In genomic region chr11:79708319-79708928, GRCh38 we compare ENCODE assay signal across 8 cellular contexts.
DNase-seq lines count a peak whose midpoint lies in the region; ATAC-seq and TF ChIP-seq lines count a peak whose summit lies in the region.

No MANE protein-coding gene starts in this region.

- no peak overlapping the region for H3K4me3 Mint-ChIP-seq in natural killer cell

- H3K27ac ChIP-seq in HEK293 (ENCODE audit: extremely low read depth, low read depth, low read length), result no peak overlapping the region
- H3K27ac ChIP-seq in liver (ENCODE audit: low read depth in 1 of 2, low read length in 2 of 2), result no peak overlapping the region

- H3K4me3 ChIP-seq in GM12865 (ENCODE audit: low read depth, low read length) (no peak overlapping the region), HEK293 (ENCODE audit: low read depth, low read length) (no peak overlapping the region), liver (ENCODE audit: low read depth in 1 of 3, low read length in 3 of 3) (no peak overlapping the region)

- H3K9me3 ChIP-seq in HEK293 (ENCODE audit: control insufficient read depth, insufficient read depth, low read depth, low read length) (no peaks in the 10 kb centered on the region), liver (ENCODE audit: control insufficient read depth in 4 of 4, low read length in 3 of 4) (peaks cover 0 to 2% (median 0%) of the 10 kb centered on the region in 4 donors)

- H3K36me3 ChIP-seq in HEK293 (ENCODE audit: control insufficient read depth in 2 of 2, insufficient read depth in 1 of 2, low read length in 2 of 2), result no peaks in the 10 kb centered on the region
- H3K36me3 ChIP-seq in liver (ENCODE audit: control insufficient read depth in 4 of 4, insufficient read depth in 3 of 4, low read depth in 1 of 4, low read length in 3 of 4), result no peaks in the 10 kb centered on the region

- 46% methylated on average over 10 of the region's 10 CpGs for WGBS in liver

- no peaks in the 10 kb centered on the region for H3K4me1 ChIP-seq in HEK293 (ENCODE audit: control insufficient read depth, insufficient read depth, low read length)
- no peaks in the 10 kb centered on the region for H3K4me1 ChIP-seq in liver (ENCODE audit: control insufficient read depth in 4 of 4, insufficient read depth in 4 of 4, low read length in 3 of 4)

- TF ChIP-seq RAD21 in liver (IDR thresholded peaks at IDR 0.05), result peak; percentile 82 to 86

- TF ChIP-seq CTCF in GM12865 (IDR thresholded peaks at IDR 0.05; ENCODE audit: insufficient read depth, low read depth, low read length, missing control alignments) (peak; percentile 60), HEK293 (tag by site-specific recombination; IDR thresholded peaks at IDR 0.05) (peak; percentile 10; the same call in 1 of the 2 replicates), liver (IDR thresholded peaks at IDR 0.05; ENCODE audit: low read depth, low read length, missing input control) (peak; percentile 36), natural killer cell (IDR thresholded peaks at IDR 0.05) (no peak)

- H3K4me1 Mint-ChIP-seq in natural killer cell, result no peaks in the 10 kb centered on the region

- H3K27ac Mint-ChIP-seq in natural killer cell, result no peak overlapping the region

- H3K27me3 Mint-ChIP-seq in natural killer cell (ENCODE audit: low read depth in 2 of 2), result no peaks in the 10 kb centered on the region

- H3K9ac ChIP-seq in liver (ENCODE audit: low read depth in 1 of 2, low read length in 2 of 2), result no peak overlapping the region

- peaks cover under 1% of the 10 kb centered on the region for H3K36me3 Mint-ChIP-seq in natural killer cell

- POLR2A ChIA-PET in HEK293 (lab: Yijun Ruan, JAX), result no interaction called here

- peaks cover 0 to 2% (median 0%) of the 10 kb centered on the region in 4 donors for H3K27me3 ChIP-seq in liver (ENCODE audit: control insufficient read depth in 4 of 4, insufficient read depth in 4 of 4, low read length in 3 of 4)

- ATAC-seq in natural killer cell, result no peak

- CTCF ChIA-PET in HEK293 (lab: Yijun Ruan, JAX), result interaction anchor here (0.5 to 1.8 kb wide), 11 partner anchors 10 to 1795 kb away, joined by 3 to 7 read pairs (median 4); no protein-coding TSS in a partner anchor

- peak; percentile 43 for DNase-seq in GM12865 (ENCODE audit: low read depth)
- DNase-seq in NCI-H1105 (lab: John Stamatoyannopoulos, UW), result peak; percentile 56
- DNase-seq in UCSD-AML1 (lab: John Stamatoyannopoulos, UW; ENCODE audit: unreplicated experiment), result peak; percentile 18
- no peak for DNase-seq in activated T-cell treated with anti-CD3 and anti-CD28 coated beads, Interleukin-2, amount 50 U/mL, for 48 hours
- DNase-seq in NCI-H1436 treated with DMSO at 0.1 percent for 48 hours (lab: John Stamatoyannopoulos, UW), result no peak
- no peak for DNase-seq in natural killer cell

- intact Hi-C loops in natural killer cell (cut with micrococcal nuclease), result no loop called here

- peaks cover 13 to 19% of the 10 kb centered on the region in 2 donors for H3K9me3 Mint-ChIP-seq in natural killer cell

TF ChIP-seq in HEK293, 187 proteins besides CTCF, POLR2A, EP300 and RAD21:
- TF ChIP-seq ZNF654 (tag by site-specific recombination; IDR thresholded peaks at IDR 0.05; ENCODE audit: low read depth) (peak; percentile 66), REPIN1 (tag by site-specific recombination; IDR thresholded peaks at IDR 0.05; ENCODE audit: low read depth) (no peak), ZNF704 (tag by site-specific recombination; IDR thresholded peaks at IDR 0.05) (no peak), ZNF747 (tag by site-specific recombination; IDR thresholded peaks at IDR 0.05) (no peak), ZFHX2 (tag by site-specific recombination; conservative IDR thresholded peaks at IDR 0.05) (no peak), ZNF221 (tag by site-specific recombination; IDR thresholded peaks at IDR 0.05; ENCODE audit: borderline replicate concordance) (no peak)

TF ChIP-seq in liver, 16 proteins besides CTCF, POLR2A, EP300 and RAD21:
- no peak for TF ChIP-seq MAX (IDR thresholded peaks at IDR 0.05)
- TF ChIP-seq RXRA (IDR thresholded peaks at IDR 0.05), result no peak
- TF ChIP-seq JUND (IDR thresholded peaks at IDR 0.05), result no peak
- no peak for TF ChIP-seq EGR1 (IDR thresholded peaks at IDR 0.05; ENCODE audit: low read depth in 2 of 2)
- TF ChIP-seq YY1 (IDR thresholded peaks at IDR 0.05), result no peak
- TF ChIP-seq TAF1 (conservative IDR thresholded peaks at IDR 0.05), result no peak
- no peak for TF ChIP-seq SP1 (IDR thresholded peaks at IDR 0.05)
- no peak for TF ChIP-seq HNF4A (conservative IDR thresholded peaks at IDR 0.05)
- no peak for TF ChIP-seq GABPA (IDR thresholded peaks at IDR 0.05 in 1 of 2, conservative IDR thresholded peaks at IDR 0.05 in 1 of 2)
- no peak for TF ChIP-seq HNF4G (IDR thresholded peaks at IDR 0.05)
- no peak for TF ChIP-seq NR2F2 (IDR thresholded peaks at IDR 0.05)
- no peak for TF ChIP-seq FOXA1 (IDR thresholded peaks at IDR 0.05)
- no peak for TF ChIP-seq ATF3 (IDR thresholded peaks at IDR 0.05)
TF ChIP-seq in liver: peak in this region for 0.

Comparison
In these comparisons a context has a peak if more than half of its experiments do, and no peak if none do; other contexts are left out.
1. DNase-seq: peak in GM12865 (single experiment), NCI-H1105 (single experiment) and UCSD-AML1 (single experiment); none in activated T-cell treated with anti-CD3 and anti-CD28 coated beads, Interleukin-2, amount 50 U/mL, for 48 hours (0 of 2), NCI-H1436 treated with DMSO at 0.1 percent for 48 hours (single experiment) and natural killer cell (single experiment).